ENCODE assay signal across 1 cellular context in the genomic region with DNA sequence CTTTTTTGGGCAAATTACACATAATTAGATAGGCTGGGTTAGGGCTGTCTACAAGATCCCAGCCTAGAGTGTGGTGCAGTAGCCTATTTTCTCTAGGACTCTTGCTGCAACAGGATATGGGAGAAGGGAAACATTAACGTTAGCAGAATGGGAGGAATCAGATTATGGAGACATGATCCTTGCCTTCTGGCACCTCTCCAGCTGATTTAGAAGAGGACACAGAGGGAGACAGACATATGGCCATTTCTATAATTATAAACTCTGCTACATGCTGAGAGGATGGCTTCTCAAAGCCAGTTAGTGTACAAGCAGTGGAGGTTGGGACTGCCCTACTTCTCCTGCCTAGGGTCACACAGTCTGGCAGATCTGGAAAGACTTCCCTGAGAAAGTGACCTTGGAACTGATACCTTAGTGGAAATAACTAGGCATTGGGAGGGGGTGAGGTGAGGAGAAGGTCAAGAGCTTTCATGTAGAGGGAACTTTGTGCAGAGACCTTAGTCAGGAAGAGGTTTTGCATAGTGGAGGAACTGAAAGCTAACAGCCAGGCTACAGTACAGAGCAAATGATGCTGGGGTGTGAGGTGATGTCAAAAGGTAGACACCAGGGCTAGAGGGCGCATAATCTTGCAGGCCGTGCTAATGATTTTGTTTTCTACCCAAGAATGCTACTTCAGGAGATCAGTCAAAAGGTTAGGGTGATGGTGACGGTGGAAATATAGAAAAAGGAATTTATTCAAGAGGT.
TF ChIP-seq lines count a peak whose summit lies in the region.

No MANE protein-coding gene starts in this region.

TF ChIP-seq in GM12878, 131 proteins besides CTCF, POLR2A, EP300 and RAD21 (continued from another document):
- TF ChIP-seq, protein P1, sequence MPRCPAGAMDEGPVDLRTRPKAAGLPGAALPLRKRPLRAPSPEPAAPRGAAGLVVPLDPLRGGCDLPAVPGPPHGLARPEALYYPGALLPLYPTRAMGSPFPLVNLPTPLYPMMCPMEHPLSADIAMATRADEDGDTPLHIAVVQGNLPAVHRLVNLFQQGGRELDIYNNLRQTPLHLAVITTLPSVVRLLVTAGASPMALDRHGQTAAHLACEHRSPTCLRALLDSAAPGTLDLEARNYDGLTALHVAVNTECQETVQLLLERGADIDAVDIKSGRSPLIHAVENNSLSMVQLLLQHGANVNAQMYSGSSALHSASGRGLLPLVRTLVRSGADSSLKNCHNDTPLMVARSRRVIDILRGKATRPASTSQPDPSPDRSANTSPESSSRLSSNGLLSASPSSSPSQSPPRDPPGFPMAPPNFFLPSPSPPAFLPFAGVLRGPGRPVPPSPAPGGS (IDR thresholded peaks at IDR 0.05; ENCODE audit: borderline replicate concordance, insufficient read depth, low read depth, low read length, poor library complexity, severe bottlenecking): no peak
- TF ChIP-seq, protein P2, sequence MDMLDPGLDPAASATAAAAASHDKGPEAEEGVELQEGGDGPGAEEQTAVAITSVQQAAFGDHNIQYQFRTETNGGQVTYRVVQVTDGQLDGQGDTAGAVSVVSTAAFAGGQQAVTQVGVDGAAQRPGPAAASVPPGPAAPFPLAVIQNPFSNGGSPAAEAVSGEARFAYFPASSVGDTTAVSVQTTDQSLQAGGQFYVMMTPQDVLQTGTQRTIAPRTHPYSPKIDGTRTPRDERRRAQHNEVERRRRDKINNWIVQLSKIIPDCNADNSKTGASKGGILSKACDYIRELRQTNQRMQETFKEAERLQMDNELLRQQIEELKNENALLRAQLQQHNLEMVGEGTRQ (IDR thresholded peaks at IDR 0.05; ENCODE audit: borderline replicate concordance, low read depth, low read length): no peak
- TF ChIP-seq NR2F1 (conservative IDR thresholded peaks at IDR 0.05): peak; percentile 47; the same call in 1 of the 2 replicates
- TF ChIP-seq HCFC1 (IDR thresholded peaks at IDR 0.05; ENCODE audit: low read length): no peak
- no peak for TF ChIP-seq SMAD5 (IDR thresholded peaks at IDR 0.05; ENCODE audit: low read depth)
- TF ChIP-seq, protein P3, sequence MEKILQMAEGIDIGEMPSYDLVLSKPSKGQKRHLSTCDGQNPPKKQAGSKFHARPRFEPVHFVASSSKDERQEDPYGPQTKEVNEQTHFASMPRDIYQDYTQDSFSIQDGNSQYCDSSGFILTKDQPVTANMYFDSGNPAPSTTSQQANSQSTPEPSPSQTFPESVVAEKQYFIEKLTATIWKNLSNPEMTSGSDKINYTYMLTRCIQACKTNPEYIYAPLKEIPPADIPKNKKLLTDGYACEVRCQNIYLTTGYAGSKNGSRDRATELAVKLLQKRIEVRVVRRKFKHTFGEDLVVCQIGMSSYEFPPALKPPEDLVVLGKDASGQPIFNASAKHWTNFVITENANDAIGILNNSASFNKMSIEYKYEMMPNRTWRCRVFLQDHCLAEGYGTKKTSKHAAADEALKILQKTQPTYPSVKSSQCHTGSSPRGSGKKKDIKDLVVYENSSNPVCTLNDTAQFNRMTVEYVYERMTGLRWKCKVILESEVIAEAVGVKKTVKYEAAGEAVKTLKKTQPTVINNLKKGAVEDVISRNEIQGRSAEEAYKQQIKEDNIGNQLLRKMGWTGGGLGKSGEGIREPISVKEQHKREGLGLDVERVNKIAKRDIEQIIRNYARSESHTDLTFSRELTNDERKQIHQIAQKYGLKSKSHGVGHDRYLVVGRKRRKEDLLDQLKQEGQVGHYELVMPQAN (conservative IDR thresholded peaks at IDR 0.05): no peak
- TF ChIP-seq NR2C1 (IDR thresholded peaks at IDR 0.05): no peak
- TF ChIP-seq, protein P4, sequence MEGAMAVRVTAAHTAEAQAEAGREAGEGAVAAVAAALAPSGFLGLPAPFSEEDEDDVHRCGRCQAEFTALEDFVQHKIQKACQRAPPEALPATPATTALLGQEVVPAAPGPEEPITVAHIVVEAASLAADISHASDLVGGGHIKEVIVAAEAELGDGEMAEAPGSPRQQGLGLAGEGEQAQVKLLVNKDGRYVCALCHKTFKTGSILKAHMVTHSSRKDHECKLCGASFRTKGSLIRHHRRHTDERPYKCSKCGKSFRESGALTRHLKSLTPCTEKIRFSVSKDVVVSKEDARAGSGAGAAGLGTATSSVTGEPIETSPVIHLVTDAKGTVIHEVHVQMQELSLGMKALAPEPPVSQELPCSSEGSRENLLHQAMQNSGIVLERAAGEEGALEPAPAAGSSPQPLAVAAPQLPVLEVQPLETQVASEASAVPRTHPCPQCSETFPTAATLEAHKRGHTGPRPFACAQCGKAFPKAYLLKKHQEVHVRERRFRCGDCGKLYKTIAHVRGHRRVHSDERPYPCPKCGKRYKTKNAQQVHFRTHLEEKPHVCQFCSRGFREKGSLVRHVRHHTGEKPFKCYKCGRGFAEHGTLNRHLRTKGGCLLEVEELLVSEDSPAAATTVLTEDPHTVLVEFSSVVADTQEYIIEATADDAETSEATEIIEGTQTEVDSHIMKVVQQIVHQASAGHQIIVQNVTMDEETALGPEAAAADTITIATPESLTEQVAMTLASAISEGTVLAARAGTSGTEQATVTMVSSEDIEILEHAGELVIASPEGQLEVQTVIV (IDR thresholded peaks at IDR 0.05; ENCODE audit: borderline replicate concordance, partially characterized antibody): no peak
- TF ChIP-seq CEBPB (IDR thresholded peaks at IDR 0.05; ENCODE audit: borderline replicate concordance in 1 of 2, low read depth in 2 of 2, low read length in 2 of 2): no peak
- TF ChIP-seq YY1 (IDR thresholded peaks at IDR 0.05; ENCODE audit: low read depth, low read length): no peak
- TF ChIP-seq MYB (IDR thresholded peaks at IDR 0.05; ENCODE audit: borderline replicate concordance, low read depth, low read length): no peak
